In the genomic region with DNA sequence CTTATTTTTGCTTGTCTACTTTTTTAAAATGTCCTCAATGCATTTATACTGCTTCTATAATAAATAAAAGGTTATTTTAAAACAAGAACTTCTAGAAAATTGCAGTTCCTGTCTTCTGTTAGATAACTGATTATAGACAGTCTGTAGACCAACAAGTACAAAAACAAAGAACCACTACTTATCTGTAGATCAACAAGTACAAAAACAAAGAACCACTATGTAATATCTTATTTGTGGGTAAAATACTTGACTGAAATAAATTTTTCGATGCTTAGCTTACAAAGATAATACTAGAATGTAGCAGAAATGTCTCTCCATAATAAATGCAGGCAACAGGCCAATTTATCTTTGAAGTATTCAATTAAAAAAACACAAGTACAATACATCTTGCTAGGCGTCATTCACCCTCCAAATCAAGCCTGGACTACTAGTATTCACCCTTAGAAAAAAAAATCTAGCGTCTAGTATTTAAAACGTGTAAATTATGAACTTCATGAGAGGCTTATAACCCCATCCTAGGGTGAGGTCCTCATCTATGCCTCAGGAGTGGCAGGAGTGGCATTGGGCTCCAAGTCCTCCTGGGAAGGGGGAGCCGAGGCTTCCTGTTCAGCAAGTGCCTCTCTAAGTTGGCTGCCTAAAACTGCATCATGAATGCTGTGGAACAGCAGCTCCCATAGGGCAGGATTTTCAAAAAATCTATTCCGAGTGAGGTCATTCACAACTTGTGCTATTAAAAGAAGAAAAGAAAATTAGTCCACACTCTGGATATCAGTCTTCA, we compare ENCODE assay signal across 20 cellular contexts.
"Had no signal": no experiment of that assay in that cellular context is flagged by ENCODE, and none has a peak within 500 bp of the region (broad histone marks: within the 10 kb centered on the region; RNA-seq: fewer than 3 reads in every experiment).

No MANE protein-coding gene starts in this region.

- DNase-seq: activated naive CD4-positive, alpha-beta T cell; activated T-cell treated with anti-CD3 and anti-CD28 coated beads, Interleukin-2, amount 50 U/mL, for 1 hour; adrenal gland; brain microvascular endothelial cell; caudate nucleus; colonic mucosa; heart left ventricle; midbrain; pancreas; psoas muscle; spleen; stimulated activated CD4-positive, alpha-beta T cell treated with anti-CD3 and anti-CD28 coated beads, Interleukin-4, amount 100 ng/mL, for 24 hours; stimulated activated naive CD8-positive, alpha-beta T cell treated with anti-CD3 and anti-CD28 coated beads, Interleukin-15, Interleukin-2, amounts not matched to agents 100 U/mL and 50 U/mL, for 24 hours; upper lobe of left lung had no signal

- H3K27ac Mint-ChIP-seq: activated naive CD8-positive, alpha-beta T cell; activated T-helper 2 cell treated with anti-CD3 and anti-CD28 coated beads, Interferon-gamma antibody, Interleukin-2, Interleukin-4, amounts not matched to agents 10 μg/mL and 5 μg/mL and 100 μg/mL, durations not matched to agents 14 hours and 24 hours and 36 hours; nephron had no signal

- H3K4me3 Mint-ChIP-seq: activated naive CD8-positive, alpha-beta T cell; nephron had no signal

- ATAC-seq: heart left ventricle; pancreas; psoas muscle; stimulated activated naive CD8-positive, alpha-beta T cell treated with anti-CD3 and anti-CD28 coated beads, Interleukin-15, Interleukin-2, amounts not matched to agents 100 U/mL and 50 U/mL, for 24 hours had no signal

- H3K36me3 Mint-ChIP-seq: activated naive CD8-positive, alpha-beta T cell had no signal

- H3K27me3 ChIP-seq: adrenal gland, ascending aorta, brain microvascular endothelial cell, colonic mucosa, pancreas, right atrium auricular region, upper lobe of left lung had no signal

- H3K9me3 Mint-ChIP-seq: activated T-helper 2 cell treated with anti-CD3 and anti-CD28 coated beads, Interferon-gamma antibody, Interleukin-2, Interleukin-4, amounts not matched to agents 10 μg/mL and 5 μg/mL and 100 μg/mL, durations not matched to agents 14 hours and 24 hours and 36 hours; nephron had no signal

- H3K4me1 ChIP-seq: adrenal gland, ascending aorta, colonic mucosa, heart left ventricle, pancreas, psoas muscle, right atrium auricular region, spleen, upper lobe of left lung had no signal

- H3K27ac ChIP-seq: adrenal gland, ascending aorta, brain microvascular endothelial cell, colonic mucosa, epithelial cell of prostate, heart left ventricle, pancreas, psoas muscle, right atrium auricular region, spleen, upper lobe of left lung had no signal

- H3K4me3 ChIP-seq: adrenal gland, ascending aorta, colonic mucosa, heart left ventricle, pancreas, psoas muscle, right atrium auricular region, spleen, upper lobe of left lung had no signal

- H3K36me3 ChIP-seq: colonic mucosa, right atrium auricular region had no signal

- H3K9me3 ChIP-seq: adrenal gland, ascending aorta, colonic mucosa, heart left ventricle, pancreas, psoas muscle, right atrium auricular region, spleen, upper lobe of left lung had no signal

- H3K4me1 Mint-ChIP-seq: nephron had no signal
